8 cellular contexts compared by ENCODE assay signal in the genomic region with DNA sequence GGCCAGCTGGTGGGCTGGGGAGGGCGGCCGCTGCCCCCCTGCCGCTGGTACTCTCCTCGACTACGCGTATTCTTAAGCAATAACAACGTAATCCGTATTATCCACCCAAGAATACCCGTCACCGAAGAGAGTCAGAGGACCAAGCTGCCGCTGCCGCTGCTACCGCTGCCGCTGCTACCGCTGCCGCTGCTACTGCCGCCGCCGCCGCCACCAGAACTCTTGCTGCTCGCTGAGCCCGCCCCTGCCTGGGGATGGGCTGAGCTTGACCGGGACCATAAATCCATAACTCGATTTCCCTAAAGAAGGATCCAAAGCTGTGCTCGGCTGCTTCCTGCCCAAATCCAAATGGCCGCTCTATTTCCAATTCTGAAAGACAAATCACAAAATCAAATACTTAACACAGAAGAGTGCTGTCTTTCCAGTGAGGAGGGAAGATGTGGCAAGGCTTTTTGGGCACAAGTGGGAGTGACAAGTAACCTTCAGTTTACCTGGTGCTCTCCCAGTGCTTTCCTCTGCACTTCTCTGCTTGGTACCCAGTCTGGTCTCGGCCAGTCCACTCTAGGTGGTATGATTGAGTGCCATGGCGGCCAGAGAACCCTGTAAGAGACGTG.
A peak's percentile ranks its signal among the peaks of the same experiment; 100 is the strongest.
DNase-seq lines count a peak whose midpoint lies in the region; ATAC-seq and TF ChIP-seq lines count a peak whose summit lies in the region.

No MANE protein-coding gene starts in this region.

- peak overlapping the region; percentile 78 for H3K27ac Mint-ChIP-seq in HFFc6

- TF ChIP-seq CTCF in AG09309 (IDR thresholded peaks at IDR 0.05; ENCODE audit: control insufficient read depth, insufficient read depth, low read depth, low read length, missing control alignments) (no peak), HFFc6 (IDR thresholded peaks at IDR 0.05) (no peak), heart right ventricle (IDR thresholded peaks at IDR 0.05) (no peak)

- peaks cover 72% of the 10 kb centered on the region for H3K4me1 Mint-ChIP-seq in HFFc6 (ENCODE audit: low read depth)

- 6% methylated on average over 29 of the region's 29 CpGs for WGBS in heart right ventricle, 2 donors

- no peaks in the 10 kb centered on the region for H3K36me3 ChIP-seq in heart right ventricle

- DNase-seq in AG09309 (ENCODE audit: low read depth) (no peak), HFFc6 (no peak), heart right ventricle (no peak), NCI-H187 treated with DMSO at 0.1 percent for 48 hours (lab: John Stamatoyannopoulos, UW) (no peak)
- peak; percentile 13 for DNase-seq in activated naive CD4-positive, alpha-beta T cell treated with Interleukin-2 at 50 U/mL for 16 hours

- H3K4me1 ChIP-seq in heart right ventricle = peaks cover 8 to 31% (median 22%) of the 10 kb centered on the region in 9 donors

- peaks cover 33% of the 10 kb centered on the region for H3K36me3 Mint-ChIP-seq in HFFc6 (ENCODE audit: low read depth)

- ATAC-seq in heart right ventricle (no peak), HG03521 (IDR thresholded peaks at IDR 0.05; ENCODE audit: unreplicated experiment) (no peak), HG03571 (IDR thresholded peaks at IDR 0.05; ENCODE audit: unreplicated experiment) (no peak)

- H3K9me3 ChIP-seq in heart right ventricle = no peaks in the 10 kb centered on the region

- no peaks in the 10 kb centered on the region; the same call in 1 of the 2 replicates for H3K9me3 Mint-ChIP-seq in HFFc6

- peaks cover 20 to 98% (median 88%) of the 10 kb centered on the region in 7 donors for H3K27me3 ChIP-seq in heart right ventricle

- H3K4me3 ChIP-seq in AG09309 (ENCODE audit: control insufficient read depth, low read depth, low read length) (peak overlapping the region; percentile 71), heart right ventricle (peak overlapping the region in 9 of 10 donors; percentile 32 to 61 (median 45)), skin epidermis (peak overlapping the region; percentile 16 to 41 (median 29))

- peaks cover 5% of the 10 kb centered on the region; the same call in 1 of the 2 replicates for H3K27me3 Mint-ChIP-seq in HFFc6 (ENCODE audit: insufficient read depth)

- H3K27ac ChIP-seq in heart right ventricle = no peak overlapping the region
- no peak overlapping the region for H3K27ac ChIP-seq in skin epidermis

- intact Hi-C loops in heart right ventricle (cut with DNase I) = loop anchor here in 2 of 10 donors (10.0 kb wide), 2 partner anchors 101 to 901 kb away; no protein-coding TSS in a partner anchor

- H3K4me3 Mint-ChIP-seq in HFFc6 = peak overlapping the region; percentile 92
